Comparison of ENCODE assay signal across 1 cellular context in genomic region chr17:82848022-82848592, GRCh38.
TF ChIP-seq lines count a peak whose summit lies in the region.

No MANE protein-coding gene starts in this region.

TF ChIP-seq in HepG2, 621 proteins besides CTCF, POLR2A, EP300 and RAD21 (continued from another document and continues in another):
- TF ChIP-seq, protein P1, sequence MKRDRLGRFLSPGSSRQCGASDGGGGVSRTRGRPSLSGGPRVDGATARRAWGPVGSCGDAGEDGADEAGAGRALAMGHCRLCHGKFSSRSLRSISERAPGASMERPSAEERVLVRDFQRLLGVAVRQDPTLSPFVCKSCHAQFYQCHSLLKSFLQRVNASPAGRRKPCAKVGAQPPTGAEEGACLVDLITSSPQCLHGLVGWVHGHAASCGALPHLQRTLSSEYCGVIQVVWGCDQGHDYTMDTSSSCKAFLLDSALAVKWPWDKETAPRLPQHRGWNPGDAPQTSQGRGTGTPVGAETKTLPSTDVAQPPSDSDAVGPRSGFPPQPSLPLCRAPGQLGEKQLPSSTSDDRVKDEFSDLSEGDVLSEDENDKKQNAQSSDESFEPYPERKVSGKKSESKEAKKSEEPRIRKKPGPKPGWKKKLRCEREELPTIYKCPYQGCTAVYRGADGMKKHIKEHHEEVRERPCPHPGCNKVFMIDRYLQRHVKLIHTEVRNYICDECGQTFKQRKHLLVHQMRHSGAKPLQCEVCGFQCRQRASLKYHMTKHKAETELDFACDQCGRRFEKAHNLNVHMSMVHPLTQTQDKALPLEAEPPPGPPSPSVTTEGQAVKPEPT (CRISPR knock-in tag; IDR thresholded peaks at IDR 0.05; ENCODE audit: low read depth), result no peak
- TF ChIP-seq NFYC (CRISPR knock-in tag; IDR thresholded peaks at IDR 0.05) (no peak), GABPB1 (CRISPR knock-in tag; IDR thresholded peaks at IDR 0.05) (no peak), DNMT1 (CRISPR knock-in tag; IDR thresholded peaks at IDR 0.05) (no peak), MED8 (CRISPR knock-in tag; IDR thresholded peaks at IDR 0.05; ENCODE audit: insufficient replicate concordance) (no peak), NFAT5 (CRISPR knock-in tag; IDR thresholded peaks at IDR 0.05) (no peak), ZNF780A (CRISPR knock-in tag; IDR thresholded peaks at IDR 0.05) (no peak), ATF7 (IDR thresholded peaks at IDR 0.05) (no peak), ATF7 (CRISPR knock-in tag; IDR thresholded peaks at IDR 0.05) (no peak), NR2F1 (CRISPR knock-in tag; IDR thresholded peaks at IDR 0.05) (no peak; a peak in 1 of 4 replicates), HOXA5 (CRISPR knock-in tag; IDR thresholded peaks at IDR 0.05) (no peak), ZGPAT (CRISPR knock-in tag; IDR thresholded peaks at IDR 0.05) (no peak), ZNF101 (CRISPR knock-in tag; IDR thresholded peaks at IDR 0.05; ENCODE audit: borderline replicate concordance, low read depth) (no peak), NRL (CRISPR knock-in tag; IDR thresholded peaks at IDR 0.05; ENCODE audit: borderline replicate concordance) (0 out of 2 replicates have a peak, but pooled peaks have one; percentile 52), ZNF138 (CRISPR knock-in tag; IDR thresholded peaks at IDR 0.05; ENCODE audit: low read depth) (no peak), RFXAP (CRISPR knock-in tag; IDR thresholded peaks at IDR 0.05; ENCODE audit: borderline replicate concordance) (no peak), BORCS8-MEF2B (CRISPR knock-in tag; IDR thresholded peaks at IDR 0.05) (peak; percentile 64; the same call in 1 of the 2 replicates), KAT8 (CRISPR knock-in tag; IDR thresholded peaks at IDR 0.05) (no peak), TCF12 (IDR thresholded peaks at IDR 0.05) (no peak), TCF12 (CRISPR knock-in tag; IDR thresholded peaks at IDR 0.05) (no peak), ZNF605 (CRISPR knock-in tag; IDR thresholded peaks at IDR 0.05) (0 out of 2 replicates have a peak, but pooled peaks have one; percentile 35), ZNF335 (CRISPR knock-in tag; IDR thresholded peaks at IDR 0.05) (no peak), ZNF383 (CRISPR knock-in tag; IDR thresholded peaks at IDR 0.05; ENCODE audit: borderline replicate concordance) (no peak), PLRG1 (conservative IDR thresholded peaks at IDR 0.05) (no peak), ZNF44 (CRISPR knock-in tag; IDR thresholded peaks at IDR 0.05) (no peak), NFATC3 (CRISPR knock-in tag; IDR thresholded peaks at IDR 0.05) (no peak), ATF1 (CRISPR knock-in tag; IDR thresholded peaks at IDR 0.05) (no peak), RFX3 (CRISPR knock-in tag; IDR thresholded peaks at IDR 0.05) (no peak), SYNCRIP (IDR thresholded peaks at IDR 0.05; ENCODE audit: insufficient read depth, low read depth, low read length) (no peak), ZNF552 (CRISPR knock-in tag; IDR thresholded peaks at IDR 0.05; ENCODE audit: borderline replicate concordance) (0 out of 2 replicates have a peak, but pooled peaks have one; percentile 56), POLR2AphosphoS5 (IDR thresholded peaks at IDR 0.05; ENCODE audit: low read depth, low read length) (no peak), ZBTB14 (CRISPR knock-in tag; IDR thresholded peaks at IDR 0.05) (no peak), KAT2B (IDR thresholded peaks at IDR 0.05; ENCODE audit: borderline replicate concordance, low read depth, low read length) (no peak), MAX (IDR thresholded peaks at IDR 0.05) (no peak), RFX5 (IDR thresholded peaks at IDR 0.05; ENCODE audit: low read depth, low read length) (no peak), ZNF20 (CRISPR knock-in tag; IDR thresholded peaks at IDR 0.05) (no peak), SATB2 (CRISPR knock-in tag; IDR thresholded peaks at IDR 0.05) (no peak)
- TF ChIP-seq, protein P2, sequence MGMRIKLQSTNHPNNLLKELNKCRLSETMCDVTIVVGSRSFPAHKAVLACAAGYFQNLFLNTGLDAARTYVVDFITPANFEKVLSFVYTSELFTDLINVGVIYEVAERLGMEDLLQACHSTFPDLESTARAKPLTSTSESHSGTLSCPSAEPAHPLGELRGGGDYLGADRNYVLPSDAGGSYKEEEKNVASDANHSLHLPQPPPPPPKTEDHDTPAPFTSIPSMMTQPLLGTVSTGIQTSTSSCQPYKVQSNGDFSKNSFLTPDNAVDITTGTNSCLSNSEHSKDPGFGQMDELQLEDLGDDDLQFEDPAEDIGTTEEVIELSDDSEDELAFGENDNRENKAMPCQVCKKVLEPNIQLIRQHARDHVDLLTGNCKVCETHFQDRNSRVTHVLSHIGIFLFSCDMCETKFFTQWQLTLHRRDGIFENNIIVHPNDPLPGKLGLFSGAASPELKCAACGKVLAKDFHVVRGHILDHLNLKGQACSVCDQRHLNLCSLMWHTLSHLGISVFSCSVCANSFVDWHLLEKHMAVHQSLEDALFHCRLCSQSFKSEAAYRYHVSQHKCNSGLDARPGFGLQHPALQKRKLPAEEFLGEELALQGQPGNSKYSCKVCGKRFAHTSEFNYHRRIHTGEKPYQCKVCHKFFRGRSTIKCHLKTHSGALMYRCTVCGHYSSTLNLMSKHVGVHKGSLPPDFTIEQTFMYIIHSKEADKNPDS (CRISPR knock-in tag; IDR thresholded peaks at IDR 0.05), result no peak
- TF ChIP-seq, protein P3, sequence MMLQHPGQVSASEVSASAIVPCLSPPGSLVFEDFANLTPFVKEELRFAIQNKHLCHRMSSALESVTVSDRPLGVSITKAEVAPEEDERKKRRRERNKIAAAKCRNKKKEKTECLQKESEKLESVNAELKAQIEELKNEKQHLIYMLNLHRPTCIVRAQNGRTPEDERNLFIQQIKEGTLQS (CRISPR knock-in tag; IDR thresholded peaks at IDR 0.05), result no peak
- TF ChIP-seq, protein P4, sequence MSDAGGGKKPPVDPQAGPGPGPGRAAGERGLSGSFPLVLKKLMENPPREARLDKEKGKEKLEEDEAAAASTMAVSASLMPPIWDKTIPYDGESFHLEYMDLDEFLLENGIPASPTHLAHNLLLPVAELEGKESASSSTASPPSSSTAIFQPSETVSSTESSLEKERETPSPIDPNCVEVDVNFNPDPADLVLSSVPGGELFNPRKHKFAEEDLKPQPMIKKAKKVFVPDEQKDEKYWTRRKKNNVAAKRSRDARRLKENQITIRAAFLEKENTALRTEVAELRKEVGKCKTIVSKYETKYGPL (CRISPR knock-in tag; IDR thresholded peaks at IDR 0.05), result no peak
- TF ChIP-seq, protein P5, sequence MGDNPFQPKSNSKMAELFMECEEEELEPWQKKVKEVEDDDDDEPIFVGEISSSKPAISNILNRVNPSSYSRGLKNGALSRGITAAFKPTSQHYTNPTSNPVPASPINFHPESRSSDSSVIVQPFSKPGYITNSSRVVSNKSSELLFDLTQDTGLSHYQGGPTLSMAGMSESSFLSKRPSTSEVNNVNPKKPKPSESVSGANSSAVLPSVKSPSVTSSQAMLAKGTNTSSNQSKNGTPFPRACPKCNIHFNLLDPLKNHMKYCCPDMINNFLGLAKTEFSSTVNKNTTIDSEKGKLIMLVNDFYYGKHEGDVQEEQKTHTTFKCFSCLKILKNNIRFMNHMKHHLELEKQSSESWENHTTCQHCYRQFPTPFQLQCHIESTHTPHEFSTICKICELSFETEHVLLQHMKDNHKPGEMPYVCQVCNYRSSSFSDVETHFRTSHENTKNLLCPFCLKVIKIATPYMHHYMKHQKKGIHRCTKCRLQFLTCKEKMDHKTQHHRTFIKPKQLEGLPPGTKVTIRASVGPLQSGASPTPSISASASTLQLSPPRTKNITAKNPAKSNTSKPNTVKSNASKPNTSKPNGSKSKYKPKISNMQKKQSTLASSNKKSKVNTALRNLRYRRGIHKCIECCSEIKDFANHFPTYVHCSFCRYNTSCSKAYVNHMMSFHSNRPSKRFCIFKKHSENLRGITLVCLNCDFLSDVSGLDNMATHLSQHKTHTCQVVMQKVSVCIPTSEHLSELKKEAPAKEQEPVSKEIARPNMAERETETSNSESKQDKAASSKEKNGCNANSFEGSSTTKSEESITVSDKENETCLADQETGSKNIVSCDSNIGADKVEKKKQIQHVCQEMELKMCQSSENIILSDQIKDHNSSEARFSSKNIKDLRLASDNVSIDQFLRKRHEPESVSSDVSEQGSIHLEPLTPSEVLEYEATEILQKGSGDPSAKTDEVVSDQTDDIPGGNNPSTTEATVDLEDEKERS (CRISPR knock-in tag; IDR thresholded peaks at IDR 0.05), result no peak
- TF ChIP-seq, protein P6, sequence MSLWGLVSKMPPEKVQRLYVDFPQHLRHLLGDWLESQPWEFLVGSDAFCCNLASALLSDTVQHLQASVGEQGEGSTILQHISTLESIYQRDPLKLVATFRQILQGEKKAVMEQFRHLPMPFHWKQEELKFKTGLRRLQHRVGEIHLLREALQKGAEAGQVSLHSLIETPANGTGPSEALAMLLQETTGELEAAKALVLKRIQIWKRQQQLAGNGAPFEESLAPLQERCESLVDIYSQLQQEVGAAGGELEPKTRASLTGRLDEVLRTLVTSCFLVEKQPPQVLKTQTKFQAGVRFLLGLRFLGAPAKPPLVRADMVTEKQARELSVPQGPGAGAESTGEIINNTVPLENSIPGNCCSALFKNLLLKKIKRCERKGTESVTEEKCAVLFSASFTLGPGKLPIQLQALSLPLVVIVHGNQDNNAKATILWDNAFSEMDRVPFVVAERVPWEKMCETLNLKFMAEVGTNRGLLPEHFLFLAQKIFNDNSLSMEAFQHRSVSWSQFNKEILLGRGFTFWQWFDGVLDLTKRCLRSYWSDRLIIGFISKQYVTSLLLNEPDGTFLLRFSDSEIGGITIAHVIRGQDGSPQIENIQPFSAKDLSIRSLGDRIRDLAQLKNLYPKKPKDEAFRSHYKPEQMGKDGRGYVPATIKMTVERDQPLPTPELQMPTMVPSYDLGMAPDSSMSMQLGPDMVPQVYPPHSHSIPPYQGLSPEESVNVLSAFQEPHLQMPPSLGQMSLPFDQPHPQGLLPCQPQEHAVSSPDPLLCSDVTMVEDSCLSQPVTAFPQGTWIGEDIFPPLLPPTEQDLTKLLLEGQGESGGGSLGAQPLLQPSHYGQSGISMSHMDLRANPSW (CRISPR knock-in tag; IDR thresholded peaks at IDR 0.05; ENCODE audit: borderline replicate concordance), result peak; percentile 42; the same call in 1 of the 2 replicates
- TF ChIP-seq, protein P7, sequence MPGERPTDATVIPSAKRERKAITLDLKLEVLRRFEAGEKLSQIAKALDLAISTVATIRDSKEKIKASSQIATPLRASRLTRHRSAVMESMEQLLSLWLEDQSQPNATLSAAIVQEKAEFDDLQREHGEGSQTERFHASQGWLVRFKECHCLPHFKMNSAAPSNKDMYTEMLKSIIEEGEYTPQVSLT (CRISPR knock-in tag; IDR thresholded peaks at IDR 0.05; ENCODE audit: borderline replicate concordance, low read depth), result no peak
